In the genomic region with DNA sequence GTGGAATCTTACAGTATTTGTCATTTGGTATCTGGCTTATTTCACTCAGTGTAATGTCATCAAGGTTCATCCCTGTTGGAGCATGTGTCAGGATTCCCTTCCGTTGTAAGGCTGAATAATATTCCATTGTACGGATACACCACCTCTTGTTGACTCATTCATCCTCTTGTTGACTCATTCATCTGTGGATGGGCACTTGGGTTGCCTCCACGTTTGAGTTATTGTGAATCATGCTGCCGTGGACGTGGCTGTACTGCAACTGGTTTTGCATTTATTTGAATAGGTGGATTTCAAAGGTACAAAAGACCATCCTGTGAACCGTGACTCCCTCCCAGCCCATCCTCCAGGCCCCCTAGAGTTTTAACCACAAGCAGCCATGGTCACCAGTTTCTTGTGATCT, we compare ENCODE assay signal across 14 cellular contexts. TPM values are rescaled to one million over a fixed set of nuclear protein-coding genes. Genes with fewer than 3 reads are reported as not detected.
DNase-seq lines count a peak whose midpoint lies in the region; ATAC-seq and TF ChIP-seq lines count a peak whose summit lies in the region.
"Had no signal": no experiment of that assay in that cellular context is flagged by ENCODE, and none has a peak within 500 bp of the region (broad histone marks: within the 10 kb centered on the region; RNA-seq: fewer than 3 reads in every experiment).

No MANE protein-coding gene starts in this region.

- no peaks in the 10 kb centered on the region for H3K9me3 ChIP-seq in left ventricle myocardium inferior (replicated peaks)

- H3K27me3 ChIP-seq in left ventricle myocardium inferior (ENCODE audit: low read depth): no peaks in the 10 kb centered on the region
- H3K27me3 ChIP-seq: dorsolateral prefrontal cortex had no signal

- intact Hi-C loops in left ventricle myocardium inferior (cut with micrococcal nuclease): no loop called here

- peaks cover 12% of the 10 kb centered on the region for H3K36me3 ChIP-seq in left ventricle myocardium inferior

- H3K27ac ChIP-seq in left ventricle myocardium inferior (replicated peaks): no peak overlapping the region

- no peak for TF ChIP-seq CTCF in left ventricle myocardium inferior (IDR thresholded peaks at IDR 0.05; ENCODE audit: borderline replicate concordance)

- DNase-seq in AG08396 (ENCODE audit: low spot score) (peak; percentile 39), HK-2 (ENCODE audit: unreplicated experiment) (peak; percentile 51), amniotic epithelial cell (ENCODE audit: low read depth) (peak; percentile 89), glomerular endothelial cell (ENCODE audit: extremely low read depth, low read depth, low spot score) (peak; percentile 88), HUDEP-2 (lab: John Stamatoyannopoulos, UW; ENCODE audit: unreplicated experiment in 76 of 76) (no peak), left ventricle myocardium inferior (no peak)
- DNase-seq: activated T-cell treated with anti-CD3 and anti-CD28 coated beads, Interleukin-2, amount 50 U/mL, for 72 hours; COR-L47; dorsolateral prefrontal cortex; Kasumi-1; NCI-H524 treated with DMSO at 0.1 percent for 48 hours; stimulated activated CD4-positive, alpha-beta T cell treated with anti-CD3 and anti-CD28 coated beads, Interleukin-2, amount 100 ng/mL, for 24 hours had no signal

- no peaks in the 10 kb centered on the region for H3K4me1 ChIP-seq in left ventricle myocardium inferior

- ATAC-seq in HG02884 (IDR thresholded peaks at IDR 0.05; ENCODE audit: unreplicated experiment): no peak
- ATAC-seq in HG03571 (IDR thresholded peaks at IDR 0.05; ENCODE audit: unreplicated experiment): no peak
- ATAC-seq: activated T-cell treated with anti-CD3 and anti-CD28 coated beads, Interleukin-2, amount 50 U/mL, for 72 hours had no signal

- no peak overlapping the region for H3K4me3 ChIP-seq in left ventricle myocardium inferior
- H3K4me3 ChIP-seq: dorsolateral prefrontal cortex had no signal

RNA-seq across cellular contexts. Expression of a gene that starts 11.9 kb away (rescaled TPM):
- 0.06 TPM in 1 of 2 replicates, not detected in the other for total RNA-seq in glomerular endothelial cell
- 3.0 TPM for total RNA-seq in left ventricle myocardium inferior

RNA-seq across cellular contexts. Expression of a gene that starts 15.0 kb away (rescaled TPM):
- total RNA-seq in glomerular endothelial cell (27.6 and 37.6 TPM in 2 replicates), left ventricle myocardium inferior (20.2 TPM)

Comparison
In these comparisons a context has a peak if more than half of its experiments do, and no peak if none do; other contexts are left out.
1. DNase-seq: peak in AG08396 (single experiment), HK-2 (single experiment), amniotic epithelial cell (single experiment) and glomerular endothelial cell (single experiment); none in HUDEP-2 (0 of 76) and left ventricle myocardium inferior (single experiment).